Comparison of ENCODE assay signal across 13 cellular contexts in the genomic region with DNA sequence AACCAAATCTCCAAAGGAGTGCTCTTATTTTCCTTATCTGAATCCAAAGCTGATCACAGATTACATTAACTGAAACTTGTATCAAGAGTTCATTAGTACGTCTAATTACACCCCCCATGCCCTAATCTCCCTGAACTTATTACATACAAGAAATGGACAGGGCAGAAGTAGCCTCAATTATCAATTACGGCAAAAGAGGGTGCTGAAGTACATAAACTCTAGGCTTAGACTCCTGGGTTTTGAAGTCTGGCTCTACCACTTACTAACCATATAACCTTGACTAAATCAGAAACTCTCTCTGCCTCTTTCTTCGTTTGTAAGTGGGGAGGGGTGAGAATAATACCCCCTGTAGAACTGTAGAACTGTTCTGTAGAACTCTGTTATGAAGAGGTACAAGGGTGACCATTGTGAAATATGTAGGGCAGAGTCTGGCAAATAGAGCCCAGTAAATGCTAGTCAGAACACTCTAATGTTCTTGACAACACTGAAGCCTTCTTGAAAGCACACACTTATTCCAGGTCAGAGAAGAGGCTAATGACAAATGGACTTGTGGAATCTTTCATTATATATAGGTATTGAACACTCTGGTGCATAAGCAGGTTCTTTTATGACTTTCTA. TPM values are rescaled to one million over a fixed set of nuclear protein-coding genes. Genes with fewer than 3 reads are reported as not detected.
DNase-seq lines count a peak whose midpoint lies in the region; ATAC-seq, FAIRE-seq and TF ChIP-seq lines count a peak whose summit lies in the region.
"Had no signal": no experiment of that assay in that cellular context is flagged by ENCODE, and none has a peak within 500 bp of the region (broad histone marks: within the 10 kb centered on the region; RNA-seq: fewer than 3 reads in every experiment).

No MANE protein-coding gene starts in this region.

- WGBS in right lobe of liver (ENCODE audit: insufficient coverage, low coverage, low lambda C conversion rate, missing lambda C conversion rate): 44% methylated on average over 3 of the region's 3 CpGs
- 0% methylated on average over 3 of the region's 3 CpGs for WGBS in HepG2 (ENCODE audit: low lambda C conversion rate)

- ATAC-seq in right lobe of liver: peak in 3 of 4 donors; percentile 37 to 69 (median 64)
- no peak for ATAC-seq in HepG2
- ATAC-seq in HG02852 (IDR thresholded peaks at IDR 0.05; ENCODE audit: unreplicated experiment): peak; percentile 51
- ATAC-seq in stimulated activated naive CD8-positive, alpha-beta T cell treated with anti-CD3 and anti-CD28 coated beads, Interleukin-15, amount 100 ng/mL, for 72 hours: peak; percentile 78
- no peak for ATAC-seq in foreskin keratinocyte
- ATAC-seq: CD8-positive, alpha-beta T cell had no signal

- intact Hi-C loops in right lobe of liver (cut with DNase I) (no loop called here), HepG2 (cut with micrococcal nuclease; ENCODE audit: unreplicated experiment) (no loop called here), OCI-LY7 (cut with micrococcal nuclease; ENCODE audit: unreplicated experiment) (loop anchor here (1.0 to 2.0 kb wide), 2 partner anchors 239 to 263 kb away; no protein-coding TSS in a partner anchor)

- H3K27ac ChIP-seq in right lobe of liver (no peak overlapping the region), HepG2 (ENCODE audit: extremely low read length, insufficient read depth, low read length) (no peak overlapping the region), OCI-LY7 (ENCODE audit: low read depth, low read length, poor library complexity, severe bottlenecking) (no peak overlapping the region), foreskin keratinocyte (no peak overlapping the region)

- no peak overlapping the region for H3K4me3 Mint-ChIP-seq in stimulated activated naive CD8-positive, alpha-beta T cell treated with anti-CD3 and anti-CD28 coated beads, Interleukin-15, amount 100 ng/mL, for 72 hours
- H3K4me3 Mint-ChIP-seq: CD8-positive, alpha-beta T cell had no signal

- TF ChIP-seq POLR2A in right lobe of liver (IDR thresholded peaks at IDR 0.05) (no peak), HepG2 (IDR thresholded peaks at IDR 0.05; ENCODE audit: insufficient read depth in 1 of 2, low read depth in 2 of 2, low read length in 2 of 2) (no peak)

- H3K4me3 ChIP-seq in right lobe of liver: no peak overlapping the region
- H3K4me3 ChIP-seq in HepG2 (replicated peaks in 1 of 3; ENCODE audit: insufficient read depth in 1 of 3, low read depth in 2 of 3, low read length in 3 of 3): no peak overlapping the region
- no peak overlapping the region for H3K4me3 ChIP-seq in OCI-LY7 (ENCODE audit: low read depth, low read length, poor library complexity, severe bottlenecking)

- H3K9me3 ChIP-seq in right lobe of liver (no peaks in the 10 kb centered on the region), HepG2 (ENCODE audit: low read length) (no peaks in the 10 kb centered on the region), OCI-LY7 (ENCODE audit: low read length) (no peaks in the 10 kb centered on the region)

- H3K27me3 Mint-ChIP-seq in stimulated activated naive CD8-positive, alpha-beta T cell treated with anti-CD3 and anti-CD28 coated beads, Interleukin-15, amount 100 ng/mL, for 72 hours: peaks cover 51% of the 10 kb centered on the region

- H3K27me3 ChIP-seq in right lobe of liver: no peaks in the 10 kb centered on the region
- H3K27me3 ChIP-seq in HepG2 (ENCODE audit: control insufficient read depth in 1 of 2, insufficient read depth in 2 of 2, low read length in 2 of 2): no peaks in the 10 kb centered on the region
- peaks cover 66% of the 10 kb centered on the region for H3K27me3 ChIP-seq in foreskin keratinocyte

- TF ChIP-seq RAD21 in HepG2 (CRISPR knock-in tag; IDR thresholded peaks at IDR 0.05): no peak

- H3K4me1 ChIP-seq in right lobe of liver: no peaks in the 10 kb centered on the region
- H3K4me1 ChIP-seq in HepG2 (ENCODE audit: insufficient read depth, low read length): no peaks in the 10 kb centered on the region
- no peaks in the 10 kb centered on the region for H3K4me1 ChIP-seq in OCI-LY7 (ENCODE audit: insufficient read depth, low read length, poor library complexity, severe bottlenecking)
- no peaks in the 10 kb centered on the region for H3K4me1 ChIP-seq in foreskin keratinocyte

- H2AFZ ChIP-seq in HepG2 (ENCODE audit: low read length): no peak overlapping the region
- H2AFZ ChIP-seq in OCI-LY7 (ENCODE audit: low read length): no peak overlapping the region

- CTCF ChIA-PET in HepG2 (lab: Yijun Ruan, JAX; ENCODE audit: low intra/inter-chr PET ratio, low total read pairs): no interaction called here
- CTCF ChIA-PET in OCI-LY7 (lab: Charles Lee; ENCODE audit: unreplicated experiment): interaction anchor here (0.7 kb wide), 1 partner anchor 483 kb away, joined by 3 read pairs; no protein-coding TSS in a partner anchor

- no peak for DNase-seq in right lobe of liver
- DNase-seq in HepG2 (ENCODE audit: low spot score): no peak
- DNase-seq in OCI-LY7 (ENCODE audit: low spot score): peak; percentile 46
- peak in 1 of 2 donors; percentile 14 for DNase-seq in stimulated activated naive CD8-positive, alpha-beta T cell treated with anti-CD3 and anti-CD28 coated beads, Interleukin-15, amount 100 ng/mL, for 72 hours
- no peak for DNase-seq in foreskin keratinocyte
- no peak for DNase-seq in NCI-H1048 (lab: John Stamatoyannopoulos, UW)
- DNase-seq in activated CD8-positive, alpha-beta memory T cell treated with anti-CD3 and anti-CD28 coated beads for 24 hours: no peak
- DNase-seq: activated naive CD4-positive, alpha-beta T cell; CD8-positive, alpha-beta T cell; NCI-H524 treated with DMSO at 0.1 percent for 48 hours had no signal

- no peaks in the 10 kb centered on the region for H3K9me3 Mint-ChIP-seq in stimulated activated naive CD8-positive, alpha-beta T cell treated with anti-CD3 and anti-CD28 coated beads, Interleukin-15, amount 100 ng/mL, for 72 hours
- H3K9me3 Mint-ChIP-seq: CD8-positive, alpha-beta T cell had no signal

- no peaks in the 10 kb centered on the region for H3K36me3 ChIP-seq in right lobe of liver
- H3K36me3 ChIP-seq in HepG2 (replicated peaks in 1 of 2; ENCODE audit: control insufficient read depth in 1 of 2, insufficient read depth in 2 of 2, low read length in 2 of 2): no peaks in the 10 kb centered on the region
- no peaks in the 10 kb centered on the region for H3K36me3 ChIP-seq in OCI-LY7 (ENCODE audit: insufficient read depth, low read length)

- H3K4me1 Mint-ChIP-seq in stimulated activated naive CD8-positive, alpha-beta T cell treated with anti-CD3 and anti-CD28 coated beads, Interleukin-15, amount 100 ng/mL, for 72 hours: peaks cover 7% of the 10 kb centered on the region

- TF ChIP-seq CTCF in right lobe of liver (IDR thresholded peaks at IDR 0.05) (peak in 1 of 4 donors; percentile 10), HepG2 (CRISPR knock-in tag; IDR thresholded peaks at IDR 0.05) (no peak), OCI-LY7 (conservative IDR thresholded peaks at IDR 0.05; ENCODE audit: low read length) (peak; percentile 73), foreskin keratinocyte (conservative IDR thresholded peaks at IDR 0.05) (no peak)

- POLR2A ChIA-PET in HepG2 (lab: Yijun Ruan, JAX): no interaction called here
- POLR2A ChIA-PET in OCI-LY7 (lab: Charles Lee): no interaction called here

- in situ Hi-C loops in HepG2 (cut with HindIII; ENCODE audit: extremely low pct_ligation_motif_present, low pct_unique_long_range_greater_than_20kb): loop anchor here (25.0 kb wide), 1 partner anchor 547 kb away; no protein-coding TSS in a partner anchor

- no peak overlapping the region for H3K4me2 ChIP-seq in HepG2 (ENCODE audit: low read depth, low read length)
- H3K4me2 ChIP-seq in OCI-LY7 (ENCODE audit: low read length): no peak overlapping the region

- no peak overlapping the region for H3K27ac Mint-ChIP-seq in stimulated activated naive CD8-positive, alpha-beta T cell treated with anti-CD3 and anti-CD28 coated beads, Interleukin-15, amount 100 ng/mL, for 72 hours
- H3K27ac Mint-ChIP-seq: CD8-positive, alpha-beta T cell had no signal

- H3K9me2 ChIP-seq in OCI-LY7 (ENCODE audit: insufficient read depth, low read length): no peaks in the 10 kb centered on the region

- H3K79me2 ChIP-seq in HepG2 (ENCODE audit: insufficient read depth, low read length): no peaks in the 10 kb centered on the region
- H3K79me2 ChIP-seq in OCI-LY7 (ENCODE audit: insufficient read depth, low read depth, low read length): no peaks in the 10 kb centered on the region

- no peak for TF ChIP-seq EP300 in HepG2 (IDR thresholded peaks at IDR 0.05; ENCODE audit: low read depth in 2 of 2, low read length in 2 of 2)
- TF ChIP-seq EP300 in HepG2 (CRISPR knock-in tag; IDR thresholded peaks at IDR 0.05; ENCODE audit: borderline replicate concordance): no peak

- FAIRE-seq in HepG2 (lab: Jason Lieb, UNC): no peak
- FAIRE-seq: endometrium had no signal

- BruUV-seq in HepG2 (replicated peaks; lab: Mats Ljungman, UMichigan) (no TSS peak), OCI-LY7 (replicated peaks; lab: Mats Ljungman, UMichigan) (no TSS peak)

- H4K20me1 ChIP-seq in HepG2 (ENCODE audit: insufficient read depth, low read length) (no peaks in the 10 kb centered on the region), OCI-LY7 (ENCODE audit: insufficient read depth, low read length) (no peaks in the 10 kb centered on the region)

- H3K9ac ChIP-seq in HepG2 (ENCODE audit: insufficient read depth, low read depth, low read length): no peak overlapping the region

RNA-seq across cellular contexts. Expression of a gene that starts 19.6 kb away (rescaled TPM):
- total RNA-seq in right lobe of liver (not detected), HepG2 (2016; rRNA removed; fragmentation: Illumina TruSeq; extraction: Trizol) (not detected in 2 replicates), OCI-LY7 (2022) (not detected in 2 replicates), foreskin keratinocyte (not detected in 2 replicates)
- total RNA-seq in HepG2 (2016; cell fraction: cytosol; rRNA removed; fragmentation: Illumina TruSeq; extraction: Trizol; ENCODE audit: low read depth): not detected in 2 replicates
- total RNA-seq in HepG2 (2016; cell fraction: insoluble cytoplasmic fraction; rRNA removed; fragmentation: Illumina TruSeq; extraction: Trizol): not detected in 2 replicates
- total RNA-seq in HepG2 (2016; cell fraction: membrane; rRNA removed; fragmentation: Illumina TruSeq; extraction: Trizol): not detected in 2 replicates
- not detected in 2 replicates for total RNA-seq in HepG2 (2016; cell fraction: nucleus; rRNA removed; fragmentation: Illumina TruSeq; extraction: Trizol)
- polyA plus RNA-seq in HepG2 (2011; rRNA removed) (not detected in 2 replicates), foreskin keratinocyte (not detected in 2 replicates)
- not detected in 2 replicates for polyA plus RNA-seq in HepG2 (2011; cell fraction: cytosol; rRNA removed)
- not detected in 2 replicates for polyA plus RNA-seq in HepG2 (2011; cell fraction: nucleus; rRNA removed)
- polyA plus RNA-seq in HepG2 (2012): not detected in 2 replicates
- polyA plus RNA-seq in HepG2 (2016; cell fraction: cytosol; fragmentation: Illumina TruSeq; extraction: Trizol; ENCODE audit: low read depth): not detected in 2 replicates
- polyA plus RNA-seq in HepG2 (2016; cell fraction: insoluble cytoplasmic fraction; fragmentation: Illumina TruSeq; extraction: Trizol; ENCODE audit: low read depth): not detected in 2 replicates
- polyA plus RNA-seq in HepG2 (2016; cell fraction: membrane; fragmentation: Illumina TruSeq; extraction: Trizol; ENCODE audit: low read depth): not detected in 2 replicates
- not detected in 2 replicates for polyA plus RNA-seq in HepG2 (2016; cell fraction: nucleus; fragmentation: Illumina TruSeq; extraction: Trizol; ENCODE audit: insufficient read depth, low read depth)
- not detected in 2 replicates for polyA minus RNA-seq in HepG2 (2011; rRNA and poly(A)+ RNA removed; ENCODE audit: low replicate concordance)
- not detected in 2 replicates for polyA minus RNA-seq in HepG2 (2011; cell fraction: cytosol; rRNA and poly(A)+ RNA removed)
- polyA minus RNA-seq in HepG2 (2011; cell fraction: nucleus; rRNA and poly(A)+ RNA removed): not detected in 2 replicates
- total RNA-seq in OCI-LY7 (2014; rRNA removed; shearing (Covaris generic)): not detected in 2 replicates
- total RNA-seq: CD8-positive, alpha-beta T cell; lung microvascular endothelial cell had no signal

RNA-seq across cellular contexts. Expression of a gene that starts 51.8 kb away (rescaled TPM):
- total RNA-seq in right lobe of liver (not detected), HepG2 (2016; rRNA removed; fragmentation: Illumina TruSeq; extraction: Trizol) (not detected in 2 replicates), OCI-LY7 (2022) (not detected in 2 replicates), foreskin keratinocyte (not detected in 2 replicates)
- not detected in 2 replicates for total RNA-seq in HepG2 (2016; cell fraction: cytosol; rRNA removed; fragmentation: Illumina TruSeq; extraction: Trizol; ENCODE audit: low read depth)
- total RNA-seq in HepG2 (2016; cell fraction: insoluble cytoplasmic fraction; rRNA removed; fragmentation: Illumina TruSeq; extraction: Trizol): not detected in 2 replicates
- not detected in 2 replicates for total RNA-seq in HepG2 (2016; cell fraction: membrane; rRNA removed; fragmentation: Illumina TruSeq; extraction: Trizol)
- total RNA-seq in HepG2 (2016; cell fraction: nucleus; rRNA removed; fragmentation: Illumina TruSeq; extraction: Trizol): not detected in 2 replicates
- polyA plus RNA-seq in HepG2 (2011; rRNA removed) (not detected in 2 replicates), foreskin keratinocyte (not detected in 2 replicates)
- polyA plus RNA-seq in HepG2 (2011; cell fraction: cytosol; rRNA removed): not detected in 2 replicates
- polyA plus RNA-seq in HepG2 (2011; cell fraction: nucleus; rRNA removed): not detected in 2 replicates
- not detected in 2 replicates for polyA plus RNA-seq in HepG2 (2012)
- not detected in 2 replicates for polyA plus RNA-seq in HepG2 (2016; cell fraction: cytosol; fragmentation: Illumina TruSeq; extraction: Trizol; ENCODE audit: low read depth)
- polyA plus RNA-seq in HepG2 (2016; cell fraction: insoluble cytoplasmic fraction; fragmentation: Illumina TruSeq; extraction: Trizol; ENCODE audit: low read depth): not detected in 2 replicates
- not detected in 2 replicates for polyA plus RNA-seq in HepG2 (2016; cell fraction: membrane; fragmentation: Illumina TruSeq; extraction: Trizol; ENCODE audit: low read depth)
- not detected in 2 replicates for polyA plus RNA-seq in HepG2 (2016; cell fraction: nucleus; fragmentation: Illumina TruSeq; extraction: Trizol; ENCODE audit: insufficient read depth, low read depth)
- not detected in 2 replicates for polyA minus RNA-seq in HepG2 (2011; rRNA and poly(A)+ RNA removed; ENCODE audit: low replicate concordance)
- not detected in 2 replicates for polyA minus RNA-seq in HepG2 (2011; cell fraction: cytosol; rRNA and poly(A)+ RNA removed)
- not detected in 2 replicates for polyA minus RNA-seq in HepG2 (2011; cell fraction: nucleus; rRNA and poly(A)+ RNA removed)
- not detected in 2 replicates for total RNA-seq in OCI-LY7 (2014; rRNA removed; shearing (Covaris generic))
- total RNA-seq: CD8-positive, alpha-beta T cell; lung microvascular endothelial cell had no signal

RNA-seq across cellular contexts. Expression of a gene that starts 56.4 kb away (rescaled TPM):
- total RNA-seq in right lobe of liver (not detected), HepG2 (2016; rRNA removed; fragmentation: Illumina TruSeq; extraction: Trizol) (not detected in 2 replicates), OCI-LY7 (2022) (not detected in 2 replicates), foreskin keratinocyte (not detected in 2 replicates)
- total RNA-seq in HepG2 (2016; cell fraction: cytosol; rRNA removed; fragmentation: Illumina TruSeq; extraction: Trizol; ENCODE audit: low read depth): not detected in 2 replicates
- not detected in 2 replicates for total RNA-seq in HepG2 (2016; cell fraction: insoluble cytoplasmic fraction; rRNA removed; fragmentation: Illumina TruSeq; extraction: Trizol)
- total RNA-seq in HepG2 (2016; cell fraction: membrane; rRNA removed; fragmentation: Illumina TruSeq; extraction: Trizol): not detected in 2 replicates
- total RNA-seq in HepG2 (2016; cell fraction: nucleus; rRNA removed; fragmentation: Illumina TruSeq; extraction: Trizol): not detected in 2 replicates
- polyA plus RNA-seq in HepG2 (2011; rRNA removed) (not detected in 2 replicates), foreskin keratinocyte (not detected in 2 replicates)
- polyA plus RNA-seq in HepG2 (2011; cell fraction: cytosol; rRNA removed): not detected in 2 replicates
- not detected in 2 replicates for polyA plus RNA-seq in HepG2 (2011; cell fraction: nucleus; rRNA removed)
- not detected in 2 replicates for polyA plus RNA-seq in HepG2 (2012)
- polyA plus RNA-seq in HepG2 (2016; cell fraction: cytosol; fragmentation: Illumina TruSeq; extraction: Trizol; ENCODE audit: low read depth): not detected in 2 replicates
- polyA plus RNA-seq in HepG2 (2016; cell fraction: insoluble cytoplasmic fraction; fragmentation: Illumina TruSeq; extraction: Trizol; ENCODE audit: low read depth): not detected in 2 replicates
- polyA plus RNA-seq in HepG2 (2016; cell fraction: membrane; fragmentation: Illumina TruSeq; extraction: Trizol; ENCODE audit: low read depth): not detected in 2 replicates
- polyA plus RNA-seq in HepG2 (2016; cell fraction: nucleus; fragmentation: Illumina TruSeq; extraction: Trizol; ENCODE audit: insufficient read depth, low read depth): not detected in 2 replicates
- not detected in 2 replicates for polyA minus RNA-seq in HepG2 (2011; rRNA and poly(A)+ RNA removed; ENCODE audit: low replicate concordance)
- not detected in 2 replicates for polyA minus RNA-seq in HepG2 (2011; cell fraction: cytosol; rRNA and poly(A)+ RNA removed)
- polyA minus RNA-seq in HepG2 (2011; cell fraction: nucleus; rRNA and poly(A)+ RNA removed): not detected in 2 replicates
- total RNA-seq in OCI-LY7 (2014; rRNA removed; shearing (Covaris generic)): not detected in 2 replicates
- total RNA-seq: CD8-positive, alpha-beta T cell; lung microvascular endothelial cell had no signal

Comparison
In these comparisons a context has a peak if more than half of its experiments do, and no peak if none do; other contexts are left out.
1. ATAC-seq: peak in right lobe of liver (3 of 4), HG02852 (single experiment) and stimulated activated naive CD8-positive, alpha-beta T cell treated with anti-CD3 and anti-CD28 coated beads, Interleukin-15, amount 100 ng/mL, for 72 hours (single experiment); none in HepG2 (single experiment) and foreskin keratinocyte (single experiment).